In genomic region chr2:120523766-120524165, GRCh38 we compare ENCODE assay signal across 24 cellular contexts.
DNase-seq lines count a peak whose midpoint lies in the region; ATAC-seq, FAIRE-seq and TF ChIP-seq lines count a peak whose summit lies in the region.
"Had no signal": no experiment of that assay in that cellular context is flagged by ENCODE, and none has a peak within 500 bp of the region (broad histone marks: within the 10 kb centered on the region; RNA-seq: fewer than 3 reads in every experiment).

No MANE protein-coding gene starts in this region.

- H3K36me3 Mint-ChIP-seq in progenitor cell of endocrine pancreas (ENCODE audit: insufficient read depth) = no peaks in the 10 kb centered on the region
- H3K36me3 Mint-ChIP-seq: CD8-positive, alpha-beta T cell had no signal

- DNase-seq in Right ventricle myocardium inferior (ENCODE audit: missing footprints) (peak; percentile 1), right cardiac atrium (no peak), bronchial epithelial cell (ENCODE audit: low read depth) (no peak), kidney (peak; percentile 17), progenitor cell of endocrine pancreas (ENCODE audit: low spot score, unreplicated experiment) (no peak), KG1 (lab: John Stamatoyannopoulos, UW) (no peak), AG20443 (ENCODE audit: low spot score) (no peak)
- DNase-seq: AML-193; Caco-2; Calu3; CD4-positive, alpha-beta T cell; CD8-positive, alpha-beta T cell; DMS79 treated with DMSO at 0.1 percent for 48 hours; GF-D8 had no signal

- H3K4me3 Mint-ChIP-seq in progenitor cell of endocrine pancreas (ENCODE audit: low read depth) = no peak overlapping the region
- H3K4me3 Mint-ChIP-seq: B cell; CD4-positive, alpha-beta T cell; CD8-positive, alpha-beta T cell had no signal

- no peaks in the 10 kb centered on the region for H3K9me3 ChIP-seq in right cardiac atrium (ENCODE audit: control insufficient read depth, low read length)
- H3K9me3 ChIP-seq in kidney (ENCODE audit: control insufficient read depth in 1 of 2, low read length in 2 of 2) = no peaks in the 10 kb centered on the region
- H3K9me3 ChIP-seq: A549; BLaER1 treated with 17β-estradiol and CSF1 and Interleukin-3, amounts not matched to agents 10 nM and 100 nM; Caco-2 had no signal

- no peak overlapping the region for H3K27ac ChIP-seq in right cardiac atrium (ENCODE audit: low read length)
- H3K27ac ChIP-seq in kidney (ENCODE audit: low read depth in 2 of 2, low read length in 2 of 2) = no peak overlapping the region
- H3K27ac ChIP-seq: 22Rv1; A549; BLaER1 treated with 17β-estradiol and CSF1 and Interleukin-3, amounts not matched to agents 10 nM and 100 nM; C4-2B had no signal

- H3K4me3 ChIP-seq in right cardiac atrium (ENCODE audit: low read length) (no peak overlapping the region), bronchial epithelial cell (ENCODE audit: low read depth, low read length) (no peak overlapping the region), kidney (ENCODE audit: low read length in 2 of 2) (no peak overlapping the region)
- H3K4me3 ChIP-seq: A549; BLaER1 treated with 17β-estradiol and CSF1 and Interleukin-3, amounts not matched to agents 10 nM and 100 nM had no signal

- H3K27me3 Mint-ChIP-seq in progenitor cell of endocrine pancreas = peaks cover 70% of the 10 kb centered on the region

- TF ChIP-seq CTCF in bronchial epithelial cell (IDR thresholded peaks at IDR 0.05; ENCODE audit: insufficient read depth, low read length, severe bottlenecking) (no peak), kidney (IDR thresholded peaks at IDR 0.05; ENCODE audit: borderline replicate concordance, extremely low read depth, insufficient read depth) (no peak), progenitor cell of endocrine pancreas (IDR thresholded peaks at IDR 0.05; ENCODE audit: unreplicated experiment) (no peak)

- H3K9me3 Mint-ChIP-seq in progenitor cell of endocrine pancreas (ENCODE audit: low read depth) = no peaks in the 10 kb centered on the region
- H3K9me3 Mint-ChIP-seq: CD8-positive, alpha-beta T cell had no signal

- peaks cover 3% of the 10 kb centered on the region for H3K4me1 Mint-ChIP-seq in progenitor cell of endocrine pancreas (ENCODE audit: low read depth)
- H3K4me1 Mint-ChIP-seq: B cell had no signal

- H3K9ac ChIP-seq in kidney (ENCODE audit: low read length in 2 of 2) = no peak overlapping the region
- H3K9ac ChIP-seq: BLaER1 treated with 17β-estradiol and CSF1 and Interleukin-3, amounts not matched to agents 10 nM and 100 nM had no signal

- H3K27me3 ChIP-seq in right cardiac atrium (ENCODE audit: control insufficient read depth, insufficient read depth) = no peaks in the 10 kb centered on the region
- peaks cover 6% of the 10 kb centered on the region for H3K27me3 ChIP-seq in bronchial epithelial cell (ENCODE audit: control insufficient read depth, insufficient read depth, low read length)
- H3K27me3 ChIP-seq: BLaER1 treated with 17β-estradiol and CSF1 and Interleukin-3, amounts not matched to agents 10 nM and 100 nM had no signal

- no peak for ATAC-seq in Right ventricle myocardium inferior
- no peak for ATAC-seq in right cardiac atrium
- no peak for ATAC-seq in esophagus mucosa
- ATAC-seq: A549; CD8-positive, alpha-beta T cell had no signal

- 95% methylated on average over 5 of the region's 5 CpGs for WGBS in right cardiac atrium

- H3K4me1 ChIP-seq in right cardiac atrium (ENCODE audit: control insufficient read depth, insufficient read depth, low read length) (peaks cover 4% of the 10 kb centered on the region), kidney (ENCODE audit: control insufficient read depth in 1 of 2, insufficient read depth in 1 of 2, low read depth in 1 of 2, low read length in 2 of 2) (peaks cover 6 to 13% of the 10 kb centered on the region in 2 donors)
- H3K4me1 ChIP-seq: Caco-2 had no signal

- intact Hi-C loops in Right ventricle myocardium inferior (cut with DNase I) (no loop called here), right cardiac atrium (cut with DNase I) (loop anchor here in 1 of 4 donors (10.0 kb wide), 1 partner anchor 179 kb away; the partner anchor contains the start of gene INHBB), kidney (cut with DNase I) (no loop called here)

- H3K27ac Mint-ChIP-seq in progenitor cell of endocrine pancreas = peak overlapping the region; percentile 63
- H3K27ac Mint-ChIP-seq: B cell; CD4-positive, alpha-beta T cell; CD8-positive, alpha-beta T cell had no signal

- H3K36me3 ChIP-seq in bronchial epithelial cell (ENCODE audit: control insufficient read depth, insufficient read depth, low read length) (no peaks in the 10 kb centered on the region), kidney (ENCODE audit: control insufficient read depth in 1 of 2, insufficient read depth in 2 of 2, low read length in 2 of 2) (no peaks in the 10 kb centered on the region)
- H3K36me3 ChIP-seq: BLaER1 treated with 17β-estradiol and CSF1 and Interleukin-3, amounts not matched to agents 10 nM and 100 nM had no signal

- FAIRE-seq in bronchial epithelial cell (lab: Jason Lieb, UNC) (peak; percentile 80), kidney (lab: Jason Lieb, UNC) (no peak)
- FAIRE-seq: A549, D721Med, G401.6, GM12891, GM19239 had no signal

Comparison
In these comparisons a context has a peak if more than half of its experiments do, and no peak if none do; other contexts are left out.
1. DNase-seq: peak in Right ventricle myocardium inferior (single experiment) and kidney (single experiment); none in right cardiac atrium (0 of 3), bronchial epithelial cell (single experiment), progenitor cell of endocrine pancreas (single experiment), KG1 (single experiment) and AG20443 (single experiment).